ENCODE assay signal across 21 cellular contexts in genomic region chr21:46063227-46063626, GRCh38. TPM values are rescaled to one million over a fixed set of nuclear protein-coding genes. Genes with fewer than 3 reads are reported as not detected.
DNase-seq lines count a peak whose midpoint lies in the region; ATAC-seq and TF ChIP-seq lines count a peak whose summit lies in the region.
"Had no signal": no experiment of that assay in that cellular context is flagged by ENCODE, and none has a peak within 500 bp of the region (broad histone marks: within the 10 kb centered on the region; RNA-seq: fewer than 3 reads in every experiment).

No MANE protein-coding gene starts in this region.

- TF ChIP-seq POLR2A in IMR-90 (IDR thresholded peaks at IDR 0.05; ENCODE audit: low read depth, low read length) = no peak

- no peak overlapping the region for H2AK9ac ChIP-seq in IMR-90 (replicated peaks; ENCODE audit: low read depth, low read length, poor library complexity)

- in situ Hi-C loops in IMR-90 (cut with MboI; ENCODE audit: low sequenced_read_pairs) = no loop called here

- peak overlapping the region; percentile 85; the same call in 1 of the 3 replicates for H2BK15ac ChIP-seq in IMR-90 (ENCODE audit: low read depth, low read length)

- H3K4me1 ChIP-seq in IMR-90 (ENCODE audit: control insufficient read depth, insufficient read depth, low read length) (peaks cover 44% of the 10 kb centered on the region), thoracic aorta (ENCODE audit: control insufficient read depth in 1 of 2, low read depth in 2 of 2) (peaks cover 30 to 73% of the 10 kb centered on the region in 2 donors)
- H3K4me1 ChIP-seq: colonic mucosa had no signal

- peak overlapping the region; percentile 97 for H3K4ac ChIP-seq in IMR-90 (ENCODE audit: low read depth, low read length)

- H2BK5ac ChIP-seq in IMR-90 (ENCODE audit: low read depth, low read length, poor library complexity, severe bottlenecking) = peak overlapping the region; percentile 99

- H3K79me1 ChIP-seq in IMR-90 (ENCODE audit: low read depth in 1 of 2, low read length in 2 of 2) = peaks cover 3 to 54% of the 10 kb centered on the region in 2 experiments; a peak in 2 of 4 replicates

- H3K27me3 Mint-ChIP-seq in activated CD4-positive, alpha-beta memory T cell treated with anti-CD3 and anti-CD28 coated beads for 36 hours = peaks cover 49% of the 10 kb centered on the region
- H3K27me3 Mint-ChIP-seq: stimulated activated naive CD8-positive, alpha-beta T cell treated with anti-CD3 and anti-CD28 coated beads, Interleukin-15, amount 100 ng/mL, for 72 hours had no signal

- no peak overlapping the region for H3K56ac ChIP-seq in IMR-90 (ENCODE audit: extremely low read depth, insufficient read depth, low read length)

- dilution Hi-C loops in IMR-90 (cut with HindIII; ENCODE audit: low sequenced_read_pairs, unreplicated experiment) = no loop called here

- peak overlapping the region; percentile 78 for H3K14ac ChIP-seq in IMR-90 (replicated peaks; ENCODE audit: low read depth, low read length)

- ATAC-seq in IMR-90 (ENCODE audit: low read depth) (no peak), thoracic aorta (ENCODE audit: insufficient number of reproducible peaks, low FRiP score, low read depth) (no peak), GM21390 (IDR thresholded peaks at IDR 0.05; ENCODE audit: unreplicated experiment) (no peak), HG03520 (IDR thresholded peaks at IDR 0.05; ENCODE audit: unreplicated experiment) (no peak)
- ATAC-seq: activated naive CD4-positive, alpha-beta T cell treated with anti-CD3 and anti-CD28 coated beads, Interleukin-2, amount 50 U/mL, for 72 hours; body of pancreas; left ventricle myocardium superior; right cardiac atrium; stimulated activated naive CD8-positive, alpha-beta T cell treated with anti-CD3 and anti-CD28 coated beads, Interleukin-15, amount 100 ng/mL, for 72 hours had no signal

- no peak overlapping the region for H3K4me3 ChIP-seq in IMR-90 (ENCODE audit: insufficient read depth, low read depth, low read length)
- H3K4me3 ChIP-seq in thoracic aorta = no peak overlapping the region
- H3K4me3 ChIP-seq: body of pancreas, colonic mucosa had no signal

- no peaks in the 10 kb centered on the region for H3K9me3 Mint-ChIP-seq in activated CD4-positive, alpha-beta memory T cell treated with anti-CD3 and anti-CD28 coated beads for 36 hours

- no peaks in the 10 kb centered on the region for H3K27me3 ChIP-seq in IMR-90 (ENCODE audit: control insufficient read depth, insufficient read depth, low read length)
- H3K27me3 ChIP-seq in thoracic aorta (replicated peaks; ENCODE audit: insufficient read depth) = no peaks in the 10 kb centered on the region
- H3K27me3 ChIP-seq: body of pancreas, colonic mucosa had no signal

- peak overlapping the region; percentile 100 for H2AK5ac ChIP-seq in IMR-90 (ENCODE audit: low read depth, low read length)

- no peak overlapping the region for H3K4me3 Mint-ChIP-seq in activated CD4-positive, alpha-beta memory T cell treated with anti-CD3 and anti-CD28 coated beads for 36 hours
- H3K4me3 Mint-ChIP-seq: activated CD4-positive, alpha-beta T cell treated with anti-CD3 and anti-CD28 coated beads, Interleukin-2, amount 10 ng/mL, durations not matched to agents 7 days and 5 days; stimulated activated naive CD8-positive, alpha-beta T cell treated with anti-CD3 and anti-CD28 coated beads, Interleukin-15, amount 100 ng/mL, for 72 hours had no signal

- H2AFZ ChIP-seq in IMR-90 (replicated peaks; ENCODE audit: low read length, poor library complexity) = no peak overlapping the region

- no peak for TF ChIP-seq RAD21 in IMR-90 (IDR thresholded peaks at IDR 0.05; ENCODE audit: low read length)

- no peak overlapping the region for H3K23ac ChIP-seq in IMR-90 (ENCODE audit: low read depth, low read length)

- H3K36me3 Mint-ChIP-seq in activated CD4-positive, alpha-beta memory T cell treated with anti-CD3 and anti-CD28 coated beads for 36 hours = no peaks in the 10 kb centered on the region

- peaks cover 6% of the 10 kb centered on the region for H3K9me3 ChIP-seq in IMR-90 (ENCODE audit: control insufficient read depth, insufficient read depth, low read length)
- H3K9me3 ChIP-seq in thoracic aorta = no peaks in the 10 kb centered on the region
- H3K9me3 ChIP-seq: body of pancreas, colonic mucosa, neutrophil had no signal

- no peaks in the 10 kb centered on the region for H4K20me1 ChIP-seq in IMR-90 (ENCODE audit: insufficient read depth, low read length)

- WGBS in IMR-90 (ENCODE audit: extremely low coverage in 2 of 2, insufficient read length in 1 of 2), 2 experiments = 100% methylated on average over 1 of the region's 4 CpGs; no CpG with 5 or more reads in 1 of the 2 experiments

- H2BK20ac ChIP-seq in IMR-90 (ENCODE audit: low read depth, low read length) = peak overlapping the region; percentile 97; the same call in 1 of the 2 replicates

- peak overlapping the region; percentile 100; the same call in 1 of the 2 replicates for H2BK120ac ChIP-seq in IMR-90 (ENCODE audit: low read depth, low read length)

- DNase-seq in IMR-90 = no peak
- DNase-seq in activated CD4-positive, alpha-beta memory T cell treated with anti-CD3 and anti-CD28 coated beads for 36 hours = peak; percentile 2
- DNase-seq in iris pigment epithelial cell (ENCODE audit: low read depth) = peak; percentile 30
- DNase-seq in thoracic aorta (ENCODE audit: low spot score) = no peak
- DNase-seq in stimulated activated CD4-positive, alpha-beta T cell treated with anti-CD3 and anti-CD28 coated beads, Interleukin-12 subunit alpha, Interleukin-12 subunit beta, amount 100 ng/mL, for 4 hours = no peak
- DNase-seq: activated CD4-positive, alpha-beta T cell treated with anti-CD3 and anti-CD28 coated beads, Interleukin-2, amount 10 ng/mL, durations not matched to agents 7 days and 5 days; AML-193; body of pancreas; colonic mucosa; COR-L47; EL; left ventricle myocardium superior; NCI-H146; NCI-H2227 treated with DMSO at 0.1 percent for 48 hours; right cardiac atrium; stimulated activated naive CD8-positive, alpha-beta T cell treated with anti-CD3 and anti-CD28 coated beads, Interleukin-15, amount 100 ng/mL, for 72 hours had no signal

- no peak overlapping the region; the same call in 1 of the 2 replicates for H3K18ac ChIP-seq in IMR-90 (ENCODE audit: low read depth, low read length)

- no peak overlapping the region for H3K4me2 ChIP-seq in IMR-90 (ENCODE audit: low read depth, low read length)

- intact Hi-C loops in IMR-90 (cut with micrococcal nuclease) = no loop called here
- intact Hi-C loops in activated CD4-positive, alpha-beta memory T cell treated with anti-CD3 and anti-CD28 coated beads for 36 hours (cut with micrococcal nuclease) = no loop called here

- TF ChIP-seq CTCF in IMR-90 (conservative IDR thresholded peaks at IDR 0.05; ENCODE audit: low read depth, low read length) (no peak), thoracic aorta (IDR thresholded peaks at IDR 0.05) (no peak)

- no peak overlapping the region for H3K9ac ChIP-seq in IMR-90 (ENCODE audit: low read depth, low read length)

- H3K4me1 Mint-ChIP-seq in activated CD4-positive, alpha-beta memory T cell treated with anti-CD3 and anti-CD28 coated beads for 36 hours (ENCODE audit: low read depth) = peaks cover 10% of the 10 kb centered on the region

- H4K5ac ChIP-seq in IMR-90 (ENCODE audit: low read depth, low read length) = no peak overlapping the region

- H4K8ac ChIP-seq in IMR-90 (ENCODE audit: low read depth in 2 of 2, low read length in 2 of 2) = peak overlapping the region in 1 of 2 experiments; percentile 94; a peak in 1 of 4 replicates

- H3K27ac Mint-ChIP-seq in activated CD4-positive, alpha-beta memory T cell treated with anti-CD3 and anti-CD28 coated beads for 36 hours = no peak overlapping the region
- H3K27ac Mint-ChIP-seq: activated CD4-positive, alpha-beta T cell treated with anti-CD3 and anti-CD28 coated beads, Interleukin-2, amount 10 ng/mL, durations not matched to agents 7 days and 5 days; activated naive CD4-positive, alpha-beta T cell treated with anti-CD3 and anti-CD28 coated beads, Interleukin-2, amount 50 U/mL, for 72 hours; stimulated activated naive CD8-positive, alpha-beta T cell treated with anti-CD3 and anti-CD28 coated beads, Interleukin-15, amount 100 ng/mL, for 72 hours had no signal

- BruUV-seq in IMR-90 (replicated peaks; lab: Mats Ljungman, UMichigan) = no TSS peak

- 0 out of 2 replicates have a peak overlapping the region, but pooled peaks have one; percentile 98 for H4K91ac ChIP-seq in IMR-90 (ENCODE audit: insufficient read depth, low read depth, low read length)

- POLR2A ChIA-PET in IMR-90 (lab: Charles Lee; ENCODE audit: unreplicated experiment) = no interaction called here
- POLR2A ChIA-PET in activated CD4-positive, alpha-beta memory T cell treated with anti-CD3 and anti-CD28 coated beads for 36 hours (lab: Charles Lee) = no interaction called here

- H3K9me1 ChIP-seq in IMR-90 (ENCODE audit: insufficient read depth, low read length) = peaks cover 37% of the 10 kb centered on the region

- no peak overlapping the region; the same call in 1 of the 2 replicates for H3K27ac ChIP-seq in IMR-90 (ENCODE audit: insufficient read depth, low read length)
- peak overlapping the region; percentile 92 to 94 for H3K27ac ChIP-seq in thoracic aorta
- H3K27ac ChIP-seq: body of pancreas, colonic mucosa, neutrophil, RWPE1 had no signal

- H3K36me3 ChIP-seq in IMR-90 (ENCODE audit: control insufficient read depth, insufficient read depth, low read length) (no peaks in the 10 kb centered on the region), thoracic aorta (no peaks in the 10 kb centered on the region)
- H3K36me3 ChIP-seq: colonic mucosa, neutrophil had no signal

- CTCF ChIA-PET in IMR-90 (lab: Yijun Ruan, JAX) = no interaction called here
- CTCF ChIA-PET in activated CD4-positive, alpha-beta memory T cell treated with anti-CD3 and anti-CD28 coated beads for 36 hours (lab: Charles Lee) = no interaction called here

TF ChIP-seq in IMR-90, 13 proteins besides CTCF, POLR2A, EP300 and RAD21 (continues in another document):
- TF ChIP-seq CEBPB (IDR thresholded peaks at IDR 0.05; ENCODE audit: low read depth, low read length) (no peak), USF2 (IDR thresholded peaks at IDR 0.05; ENCODE audit: low read depth, low read length) (no peak), RFX5 (IDR thresholded peaks at IDR 0.05; ENCODE audit: low read depth, low read length) (no peak), SMC3 (IDR thresholded peaks at IDR 0.05; ENCODE audit: low read depth, low read length) (no peak)

RNA-seq across cellular contexts. Expression of gene COL6A2, which starts 34.7 kb away (rescaled TPM):
- total RNA-seq in IMR-90 (2012; rRNA removed) = 208 and 222 TPM in 2 replicates
- 1,065 and 1,165 TPM in 2 replicates for polyA plus RNA-seq in IMR-90 (2012; rRNA removed)
- polyA plus RNA-seq in IMR-90 (2012; cell fraction: cytosol; rRNA removed) = 753 and 1,846 TPM in 2 replicates
- polyA plus RNA-seq in IMR-90 (2012; cell fraction: nucleus; rRNA removed; ENCODE audit: low replicate concordance) = 2,830 and 5,552 TPM in 2 replicates
- 1 to 10 TPM; 4.3 to 4.8 TPM for total RNA-seq in activated CD4-positive, alpha-beta memory T cell treated with anti-CD3 and anti-CD28 coated beads for 36 hours
- 1,000 to 10,000 TPM; 1,835 to 1,885 TPM for total RNA-seq in thoracic aorta

Comparison
In these comparisons a context has a peak if more than half of its experiments do, and no peak if none do; other contexts are left out.
1. DNase-seq: peak in activated CD4-positive, alpha-beta memory T cell treated with anti-CD3 and anti-CD28 coated beads for 36 hours (single experiment) and iris pigment epithelial cell (single experiment); none in IMR-90 (single experiment), thoracic aorta (single experiment) and stimulated activated CD4-positive, alpha-beta T cell treated with anti-CD3 and anti-CD28 coated beads, Interleukin-12 subunit alpha, Interleukin-12 subunit beta, amount 100 ng/mL, for 4 hours (single experiment).
2. RNA of gene COL6A2, which starts 34.7 kb away (total RNA-seq): 1,835 to 1,885 TPM in thoracic aorta and 208 to 222 TPM in IMR-90; 4.3 to 4.8 TPM in activated CD4-positive, alpha-beta memory T cell treated with anti-CD3 and anti-CD28 coated beads for 36 hours; every median in the first group is over 10 times any median in the second.